In genomic region chr19:29873024-29873800, GRCh38 we compare ENCODE assay signal across 8 cellular contexts.
DNase-seq lines count a peak whose midpoint lies in the region; ATAC-seq and TF ChIP-seq lines count a peak whose summit lies in the region.

No MANE protein-coding gene starts in this region.

- peak; percentile 13 for DNase-seq in DMS79 (lab: John Stamatoyannopoulos, UW)
- DNase-seq in HFFc6 = no peak
- peak; percentile 64 for DNase-seq in OCI-M1 (lab: John Stamatoyannopoulos, UW)
- DNase-seq in activated T-helper 1 cell treated with Interleukin-2 at 50 U/mL for 16 hours (ENCODE audit: low read depth) = peak; percentile 54
- peak in 1 of 2 donors; percentile 62 for DNase-seq in foreskin fibroblast
- peak; percentile 95 for DNase-seq in osteoblast (ENCODE audit: insufficient read length, low spot score, missing footprints)
- DNase-seq in thoracic aorta (ENCODE audit: low spot score) = no peak

- peaks cover 9% of the 10 kb centered on the region for H3K27me3 ChIP-seq in osteoblast (ENCODE audit: insufficient read depth, low read length)
- peaks cover 7% of the 10 kb centered on the region for H3K27me3 ChIP-seq in thoracic aorta (replicated peaks; ENCODE audit: insufficient read depth)

- H3K9me3 ChIP-seq in osteoblast (ENCODE audit: low read depth, low read length) (no peaks in the 10 kb centered on the region), thoracic aorta (no peaks in the 10 kb centered on the region)

- H3K27me3 Mint-ChIP-seq in HFFc6 (ENCODE audit: insufficient read depth) = peaks cover 3% of the 10 kb centered on the region

- H4K20me1 ChIP-seq in osteoblast (ENCODE audit: insufficient read depth, low read length) = no peaks in the 10 kb centered on the region

- H3K4me1 ChIP-seq in osteoblast (ENCODE audit: insufficient read depth, low read length) = no peaks in the 10 kb centered on the region
- H3K4me1 ChIP-seq in thoracic aorta (ENCODE audit: control insufficient read depth in 1 of 2, low read depth in 2 of 2) = peaks cover 9 to 12% of the 10 kb centered on the region in 2 donors

- H3K79me2 ChIP-seq in osteoblast (ENCODE audit: insufficient read depth, low read length) = no peaks in the 10 kb centered on the region

- H2AFZ ChIP-seq in osteoblast (ENCODE audit: low read length) = peak overlapping the region; percentile 62

- peaks cover 20% of the 10 kb centered on the region for H3K4me1 Mint-ChIP-seq in HFFc6 (ENCODE audit: low read depth)

- H3K27ac ChIP-seq in osteoblast (ENCODE audit: low read depth, low read length) = no peak overlapping the region
- H3K27ac ChIP-seq in thoracic aorta = no peak overlapping the region

- peak overlapping the region; percentile 36; the same call in 1 of the 2 replicates for H3K4me3 Mint-ChIP-seq in HFFc6

- H3K36me3 ChIP-seq in osteoblast (ENCODE audit: insufficient read depth, low read length) (no peaks in the 10 kb centered on the region), thoracic aorta (no peaks in the 10 kb centered on the region)

- no peaks in the 10 kb centered on the region for H3K36me3 Mint-ChIP-seq in HFFc6 (ENCODE audit: low read depth)

- ATAC-seq in thoracic aorta (ENCODE audit: insufficient number of reproducible peaks, low FRiP score, low read depth) = peak; percentile 43
- ATAC-seq in GM18861 (IDR thresholded peaks at IDR 0.05; ENCODE audit: unreplicated experiment) = no peak

- peaks cover 2% of the 10 kb centered on the region; the same call in 1 of the 2 replicates for H3K9me3 Mint-ChIP-seq in HFFc6

- TF ChIP-seq CTCF in HFFc6 (IDR thresholded peaks at IDR 0.05) (peak; percentile 95), foreskin fibroblast (IDR thresholded peaks at IDR 0.05; ENCODE audit: low read depth, low read length) (peak; percentile 56), osteoblast (IDR thresholded peaks at IDR 0.05; ENCODE audit: extremely low read depth, low read depth, low read length) (peak; percentile 39), thoracic aorta (IDR thresholded peaks at IDR 0.05) (peak; percentile 82)

- H3K27ac Mint-ChIP-seq in HFFc6 = no peak overlapping the region

- H3K4me3 ChIP-seq in foreskin fibroblast (ENCODE audit: low read depth in 1 of 2, low read length in 2 of 2) (peak overlapping the region; percentile 22 to 40), osteoblast (ENCODE audit: insufficient read depth, low read length) (peak overlapping the region; percentile 59), thoracic aorta (peak overlapping the region; percentile 71)

- peak overlapping the region; percentile 74 for H3K4me2 ChIP-seq in osteoblast (ENCODE audit: insufficient read depth, low read length)

Comparison
In these comparisons a context has a peak if more than half of its experiments do, and no peak if none do; other contexts are left out.
1. DNase-seq: peak in DMS79 (single experiment), OCI-M1 (single experiment), activated T-helper 1 cell treated with Interleukin-2 at 50 U/mL for 16 hours (single experiment) and osteoblast (single experiment); none in HFFc6 (single experiment) and thoracic aorta (single experiment).
2. CTCF ChIP-seq: peak in every context shown above with its lines; median percentile 95 in HFFc6; 82 in thoracic aorta; 56 in foreskin fibroblast; 39 in osteoblast.
3. Peak in every context shown above with its lines, with median percentiles within 50 percentile points of each other: H3K4me3 ChIP-seq.